Comparison of ENCODE assay signal across 1 cellular context in genomic region chr2:160205511-160205910, GRCh38.
A peak's percentile ranks its signal among the peaks of the same experiment; 100 is the strongest.
TF ChIP-seq lines count a peak whose summit lies in the region.

No MANE protein-coding gene starts in this region.

TF ChIP-seq in SK-N-SH, 30 proteins besides CTCF, POLR2A, EP300 and RAD21 (continued from another document):
- peak; percentile 67; the same call in 1 of the 2 replicates for TF ChIP-seq REST (IDR thresholded peaks at IDR 0.05; ENCODE audit: low read depth, low read length)
- TF ChIP-seq JUND (IDR thresholded peaks at IDR 0.05) = peak; percentile 91
- no peak for TF ChIP-seq ZBTB33 (IDR thresholded peaks at IDR 0.05; ENCODE audit: borderline replicate concordance, low read depth)
- 0 out of 2 replicates have a peak, but pooled peaks have one; percentile 35 for TF ChIP-seq ELF1 (IDR thresholded peaks at IDR 0.05)
- peak; percentile 69 for TF ChIP-seq MAX (IDR thresholded peaks at IDR 0.05; ENCODE audit: low read depth)
